ENCODE assay signal across 1 cellular context in the genomic region with DNA sequence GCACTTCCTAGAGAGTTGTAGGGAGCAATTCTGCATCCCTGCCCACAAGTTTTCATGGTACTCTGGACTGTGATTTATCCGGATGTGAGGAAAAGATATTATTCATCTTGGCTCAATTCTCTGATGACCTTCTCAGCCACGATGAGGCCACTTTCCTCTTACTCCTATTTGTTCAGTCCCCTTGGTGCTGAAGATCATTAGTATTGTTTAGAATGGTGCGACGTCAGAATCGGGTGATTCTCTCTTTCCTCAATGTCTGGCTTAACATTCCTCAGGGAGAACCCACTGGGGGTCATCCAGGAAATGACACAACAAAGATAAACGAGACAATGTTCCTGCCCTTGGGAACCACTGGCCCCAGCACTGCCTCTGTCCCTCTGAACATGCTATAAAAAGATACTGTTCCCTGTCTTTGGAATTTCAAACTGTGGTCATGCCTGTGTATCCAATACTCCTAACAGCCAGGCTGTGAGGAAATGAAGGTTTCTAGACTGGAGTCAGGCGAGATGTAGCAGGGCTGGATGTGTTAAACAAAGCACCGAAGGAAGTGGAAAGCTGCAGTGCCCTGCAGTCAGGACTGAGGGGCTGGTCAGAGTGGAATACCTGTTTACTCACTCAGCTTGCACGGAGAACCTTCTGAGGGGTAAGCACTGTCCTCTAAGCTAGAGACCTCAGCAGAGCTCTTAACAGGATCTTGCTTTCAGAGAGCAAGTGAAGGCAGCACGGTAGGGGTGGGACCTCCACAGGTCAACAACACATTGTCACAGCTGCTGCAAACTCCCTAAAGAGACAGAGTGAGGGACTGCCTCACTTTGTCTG.
TF ChIP-seq lines count a peak whose summit lies in the region.

No MANE protein-coding gene starts in this region.

TF ChIP-seq in A549, 52 proteins besides CTCF, POLR2A, EP300 and RAD21 (continued from another document):
- TF ChIP-seq, protein P1, sequence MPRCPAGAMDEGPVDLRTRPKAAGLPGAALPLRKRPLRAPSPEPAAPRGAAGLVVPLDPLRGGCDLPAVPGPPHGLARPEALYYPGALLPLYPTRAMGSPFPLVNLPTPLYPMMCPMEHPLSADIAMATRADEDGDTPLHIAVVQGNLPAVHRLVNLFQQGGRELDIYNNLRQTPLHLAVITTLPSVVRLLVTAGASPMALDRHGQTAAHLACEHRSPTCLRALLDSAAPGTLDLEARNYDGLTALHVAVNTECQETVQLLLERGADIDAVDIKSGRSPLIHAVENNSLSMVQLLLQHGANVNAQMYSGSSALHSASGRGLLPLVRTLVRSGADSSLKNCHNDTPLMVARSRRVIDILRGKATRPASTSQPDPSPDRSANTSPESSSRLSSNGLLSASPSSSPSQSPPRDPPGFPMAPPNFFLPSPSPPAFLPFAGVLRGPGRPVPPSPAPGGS (IDR thresholded peaks at IDR 0.05) = 0 out of 3 replicates have a peak, but pooled peaks have one; percentile 27
- TF ChIP-seq MAFK (IDR thresholded peaks at IDR 0.05; ENCODE audit: partially characterized antibody) = no peak
- TF ChIP-seq KDM5A (IDR thresholded peaks at IDR 0.05) = no peak
- no peak for TF ChIP-seq RFX5 (IDR thresholded peaks at IDR 0.05)
- TF ChIP-seq CBX8 (IDR thresholded peaks at IDR 0.05) = no peak
- TF ChIP-seq ZFP36 (IDR thresholded peaks at IDR 0.05; ENCODE audit: borderline replicate concordance, partially characterized antibody) = no peak
- TF ChIP-seq EHMT2 (IDR thresholded peaks at IDR 0.05; ENCODE audit: low read depth) = no peak
- TF ChIP-seq, protein P2, sequence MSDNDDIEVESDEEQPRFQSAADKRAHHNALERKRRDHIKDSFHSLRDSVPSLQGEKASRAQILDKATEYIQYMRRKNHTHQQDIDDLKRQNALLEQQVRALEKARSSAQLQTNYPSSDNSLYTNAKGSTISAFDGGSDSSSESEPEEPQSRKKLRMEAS (IDR thresholded peaks at IDR 0.05) = no peak
- TF ChIP-seq ESRRA (IDR thresholded peaks at IDR 0.05; ENCODE audit: borderline replicate concordance, low read length) = 0 out of 2 replicates have a peak, but pooled peaks have one; percentile 32
- TF ChIP-seq BHLHE40 (IDR thresholded peaks at IDR 0.05; ENCODE audit: low read depth, low read length) = no peak
- TF ChIP-seq HEYL (CRISPR knock-in tag; IDR thresholded peaks at IDR 0.05) = no peak
- no peak for TF ChIP-seq EHF (CRISPR knock-in tag; IDR thresholded peaks at IDR 0.05)
- no peak for TF ChIP-seq KDM1A (IDR thresholded peaks at IDR 0.05; ENCODE audit: low read depth)
- no peak for TF ChIP-seq ZC3H11A (IDR thresholded peaks at IDR 0.05)
- no peak for TF ChIP-seq RARB (CRISPR knock-in tag; IDR thresholded peaks at IDR 0.05)
- no peak for TF ChIP-seq HOXB13 (CRISPR knock-in tag; IDR thresholded peaks at IDR 0.05; ENCODE audit: low read depth)
- TF ChIP-seq SMC3 (IDR thresholded peaks at IDR 0.05) = no peak
- TF ChIP-seq NR3C1 (IDR thresholded peaks at IDR 0.05) = no peak
- TF ChIP-seq MYC (IDR thresholded peaks at IDR 0.05; ENCODE audit: borderline replicate concordance, low read length) = no peak
- TF ChIP-seq HOXB5 (CRISPR knock-in tag; IDR thresholded peaks at IDR 0.05) = no peak
- peak; percentile 60; the same call in 1 of the 2 replicates for TF ChIP-seq GATA3 (IDR thresholded peaks at IDR 0.05; ENCODE audit: borderline replicate concordance)
- TF ChIP-seq, protein P3, sequence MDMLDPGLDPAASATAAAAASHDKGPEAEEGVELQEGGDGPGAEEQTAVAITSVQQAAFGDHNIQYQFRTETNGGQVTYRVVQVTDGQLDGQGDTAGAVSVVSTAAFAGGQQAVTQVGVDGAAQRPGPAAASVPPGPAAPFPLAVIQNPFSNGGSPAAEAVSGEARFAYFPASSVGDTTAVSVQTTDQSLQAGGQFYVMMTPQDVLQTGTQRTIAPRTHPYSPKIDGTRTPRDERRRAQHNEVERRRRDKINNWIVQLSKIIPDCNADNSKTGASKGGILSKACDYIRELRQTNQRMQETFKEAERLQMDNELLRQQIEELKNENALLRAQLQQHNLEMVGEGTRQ (IDR thresholded peaks at IDR 0.05) = no peak
- no peak for TF ChIP-seq NFE2L2 (conservative IDR thresholded peaks at IDR 0.05; ENCODE audit: low read length)
- TF ChIP-seq, protein P4, sequence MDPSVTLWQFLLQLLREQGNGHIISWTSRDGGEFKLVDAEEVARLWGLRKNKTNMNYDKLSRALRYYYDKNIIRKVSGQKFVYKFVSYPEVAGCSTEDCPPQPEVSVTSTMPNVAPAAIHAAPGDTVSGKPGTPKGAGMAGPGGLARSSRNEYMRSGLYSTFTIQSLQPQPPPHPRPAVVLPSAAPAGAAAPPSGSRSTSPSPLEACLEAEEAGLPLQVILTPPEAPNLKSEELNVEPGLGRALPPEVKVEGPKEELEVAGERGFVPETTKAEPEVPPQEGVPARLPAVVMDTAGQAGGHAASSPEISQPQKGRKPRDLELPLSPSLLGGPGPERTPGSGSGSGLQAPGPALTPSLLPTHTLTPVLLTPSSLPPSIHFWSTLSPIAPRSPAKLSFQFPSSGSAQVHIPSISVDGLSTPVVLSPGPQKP (IDR thresholded peaks at IDR 0.05; ENCODE audit: low read depth, low read length) = no peak
- TF ChIP-seq ZSCAN20 (CRISPR knock-in tag; IDR thresholded peaks at IDR 0.05) = no peak
- TF ChIP-seq RNF2 (IDR thresholded peaks at IDR 0.05; ENCODE audit: borderline replicate concordance, low read depth) = no peak
- TF ChIP-seq, protein P5, sequence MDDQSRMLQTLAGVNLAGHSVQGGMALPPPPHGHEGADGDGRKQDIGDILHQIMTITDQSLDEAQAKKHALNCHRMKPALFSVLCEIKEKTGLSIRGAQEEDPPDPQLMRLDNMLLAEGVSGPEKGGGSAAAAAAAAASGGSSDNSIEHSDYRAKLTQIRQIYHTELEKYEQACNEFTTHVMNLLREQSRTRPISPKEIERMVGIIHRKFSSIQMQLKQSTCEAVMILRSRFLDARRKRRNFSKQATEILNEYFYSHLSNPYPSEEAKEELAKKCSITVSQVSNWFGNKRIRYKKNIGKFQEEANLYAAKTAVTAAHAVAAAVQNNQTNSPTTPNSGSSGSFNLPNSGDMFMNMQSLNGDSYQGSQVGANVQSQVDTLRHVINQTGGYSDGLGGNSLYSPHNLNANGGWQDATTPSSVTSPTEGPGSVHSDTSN (IDR thresholded peaks at IDR 0.05) = no peak
- TF ChIP-seq, protein P6, sequence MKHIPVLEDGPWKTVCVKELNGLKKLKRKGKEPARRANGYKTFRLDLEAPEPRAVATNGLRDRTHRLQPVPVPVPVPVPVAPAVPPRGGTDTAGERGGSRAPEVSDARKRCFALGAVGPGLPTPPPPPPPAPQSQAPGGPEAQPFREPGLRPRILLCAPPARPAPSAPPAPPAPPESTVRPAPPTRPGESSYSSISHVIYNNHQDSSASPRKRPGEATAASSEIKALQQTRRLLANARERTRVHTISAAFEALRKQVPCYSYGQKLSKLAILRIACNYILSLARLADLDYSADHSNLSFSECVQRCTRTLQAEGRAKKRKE (CRISPR knock-in tag; IDR thresholded peaks at IDR 0.05; ENCODE audit: low read depth) = no peak
- TF ChIP-seq FOXS1 (CRISPR knock-in tag; IDR thresholded peaks at IDR 0.05) = no peak
- TF ChIP-seq, protein P7, sequence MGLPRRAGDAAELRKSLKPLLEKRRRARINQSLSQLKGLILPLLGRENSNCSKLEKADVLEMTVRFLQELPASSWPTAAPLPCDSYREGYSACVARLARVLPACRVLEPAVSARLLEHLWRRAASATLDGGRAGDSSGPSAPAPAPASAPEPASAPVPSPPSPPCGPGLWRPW (IDR thresholded peaks at IDR 0.05) = no peak
- no peak for TF ChIP-seq CEBPB (IDR thresholded peaks at IDR 0.05)
- peak; percentile 40 to 63; a peak in 4 of 5 replicates for TF ChIP-seq JUN (IDR thresholded peaks at IDR 0.05)
- peak; percentile 21; the same call in 1 of the 2 replicates for TF ChIP-seq FOSL2 (IDR thresholded peaks at IDR 0.05)
- peak; percentile 65 for TF ChIP-seq FOSL2 (CRISPR knock-in tag; IDR thresholded peaks at IDR 0.05)
- TF ChIP-seq MAZ (IDR thresholded peaks at IDR 0.05; ENCODE audit: borderline replicate concordance, low read depth, low read length) = no peak
- no peak for TF ChIP-seq HOXA7 (CRISPR knock-in tag; IDR thresholded peaks at IDR 0.05)
- TF ChIP-seq PHF8 (IDR thresholded peaks at IDR 0.05; ENCODE audit: borderline replicate concordance, low read depth) = no peak
- no peak for TF ChIP-seq TP53 (CRISPR knock-in tag; IDR thresholded peaks at IDR 0.05)
- TF ChIP-seq, protein P8, sequence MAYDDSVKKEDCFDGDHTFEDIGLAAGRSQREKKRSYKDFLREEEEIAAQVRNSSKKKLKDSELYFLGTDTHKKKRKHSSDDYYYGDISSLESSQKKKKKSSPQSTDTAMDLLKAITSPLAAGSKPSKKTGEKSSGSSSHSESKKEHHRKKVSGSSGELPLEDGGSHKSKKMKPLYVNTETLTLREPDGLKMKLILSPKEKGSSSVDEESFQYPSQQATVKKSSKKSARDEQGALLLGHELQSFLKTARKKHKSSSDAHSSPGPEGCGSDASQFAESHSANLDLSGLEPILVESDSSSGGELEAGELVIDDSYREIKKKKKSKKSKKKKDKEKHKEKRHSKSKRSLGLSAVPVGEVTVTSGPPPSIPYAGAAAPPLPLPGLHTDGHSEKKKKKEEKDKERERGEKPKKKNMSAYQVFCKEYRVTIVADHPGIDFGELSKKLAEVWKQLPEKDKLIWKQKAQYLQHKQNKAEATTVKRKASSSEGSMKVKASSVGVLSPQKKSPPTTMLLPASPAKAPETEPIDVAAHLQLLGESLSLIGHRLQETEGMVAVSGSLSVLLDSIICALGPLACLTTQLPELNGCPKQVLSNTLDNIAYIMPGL (CRISPR knock-in tag; IDR thresholded peaks at IDR 0.05; ENCODE audit: borderline replicate concordance) = no peak
